Comparison of ENCODE assay signal across 10 cellular contexts in genomic region chr10:79159785-79160184, GRCh38.
DNase-seq lines count a peak whose midpoint lies in the region; ATAC-seq and TF ChIP-seq lines count a peak whose summit lies in the region.
"Had no signal": no experiment of that assay in that cellular context is flagged by ENCODE, and none has a peak within 500 bp of the region (broad histone marks: within the 10 kb centered on the region; RNA-seq: fewer than 3 reads in every experiment).

No MANE protein-coding gene starts in this region.

- H4K20me1 ChIP-seq in MM.1S (ENCODE audit: insufficient read depth, low read length), result no peaks in the 10 kb centered on the region

- no peak overlapping the region for H3K4me3 Mint-ChIP-seq in T-cell
- H3K4me3 Mint-ChIP-seq in activated naive CD4-positive, alpha-beta T cell treated with anti-CD3 and anti-CD28 coated beads, Interleukin-2, amount 10 ng/mL, durations not matched to agents 7 days and 5 days, result no peak overlapping the region

- no peaks in the 10 kb centered on the region for H3K27me3 Mint-ChIP-seq in T-cell
- no peaks in the 10 kb centered on the region for H3K27me3 Mint-ChIP-seq in activated naive CD4-positive, alpha-beta T cell treated with anti-CD3 and anti-CD28 coated beads, Interleukin-2, amount 10 ng/mL, durations not matched to agents 7 days and 5 days

- no peak overlapping the region for H3K27ac Mint-ChIP-seq in T-cell
- H3K27ac Mint-ChIP-seq in activated naive CD4-positive, alpha-beta T cell treated with anti-CD3 and anti-CD28 coated beads, Interleukin-2, amount 10 ng/mL, durations not matched to agents 7 days and 5 days, result no peak overlapping the region

- no peaks in the 10 kb centered on the region for H3K36me3 Mint-ChIP-seq in T-cell
- H3K36me3 Mint-ChIP-seq in activated naive CD4-positive, alpha-beta T cell treated with anti-CD3 and anti-CD28 coated beads, Interleukin-2, amount 10 ng/mL, durations not matched to agents 7 days and 5 days, result no peaks in the 10 kb centered on the region

- peak overlapping the region; percentile 51 to 92 (median 86) for H3K27ac ChIP-seq in gastroesophageal sphincter
- no peak overlapping the region for H3K27ac ChIP-seq in MM.1S (ENCODE audit: low read length)

- peak overlapping the region in 1 of 2 donors; percentile 5 for H3K4me3 ChIP-seq in gastroesophageal sphincter
- H3K4me3 ChIP-seq in MM.1S (ENCODE audit: low read length), result no peak overlapping the region

- H3K36me3 ChIP-seq in gastroesophageal sphincter (peaks cover 0 to 32% of the 10 kb centered on the region in 2 donors), MM.1S (replicated peaks; ENCODE audit: insufficient read depth, low read length) (no peaks in the 10 kb centered on the region)

- ATAC-seq in Right ventricle myocardium inferior (peak; percentile 67), gastroesophageal sphincter (peak; percentile 37), omental fat pad (ENCODE audit: low FRiP score) (peak; percentile 56), T-cell (replicated peaks in 1 of 4) (no peak)

- H3K79me2 ChIP-seq in MM.1S (ENCODE audit: low read length), result no peaks in the 10 kb centered on the region

- TF ChIP-seq POLR2A in gastroesophageal sphincter (IDR thresholded peaks at IDR 0.05), result no peak

- no peaks in the 10 kb centered on the region for H3F3A ChIP-seq in MM.1S (ENCODE audit: insufficient read depth, low read length)

- DNase-seq in Right ventricle myocardium inferior (ENCODE audit: missing footprints), result peak; percentile 86
- DNase-seq in cardiac septum (ENCODE audit: low spot score), result no peak
- DNase-seq in omental fat pad (ENCODE audit: low spot score), result no peak
- DNase-seq in T-cell, result no peak
- no peak for DNase-seq in activated naive CD4-positive, alpha-beta T cell treated with anti-CD3 and anti-CD28 coated beads, Interleukin-2, amount 10 ng/mL, durations not matched to agents 7 days and 5 days
- DNase-seq in MM.1S, result no peak
- no peak for DNase-seq in stimulated activated naive CD4-positive, alpha-beta T cell treated with Interleukin-2 at 50 U/mL for 16 hours (lab: John Stamatoyannopoulos, UW)
- DNase-seq: activated gamma-delta T cell treated with Interleukin-2 at 50 U/mL for 16 hours; stimulated activated CD8-positive, alpha-beta memory T cell treated with anti-CD3 and anti-CD28 coated beads, Interleukin-4, amount 100 ng/mL, for 48 hours had no signal

- peaks cover 18 to 100% (median 93%) of the 10 kb centered on the region in 3 donors for H3K4me1 ChIP-seq in gastroesophageal sphincter
- no peaks in the 10 kb centered on the region for H3K4me1 ChIP-seq in MM.1S (ENCODE audit: low read length)

- H2AFZ ChIP-seq in MM.1S (ENCODE audit: low read length), result no peak overlapping the region

- H3K9me3 ChIP-seq in gastroesophageal sphincter (no peaks in the 10 kb centered on the region), MM.1S (replicated peaks; ENCODE audit: insufficient read depth, low read length) (no peaks in the 10 kb centered on the region)

- WGBS in gastroesophageal sphincter (ENCODE audit: low coverage in 1 of 2), 2 donors, result 17% methylated on average over 5 of the region's 15 CpGs; no CpG with 5 or more reads in 1 of the 2 donors

- CTCF ChIA-PET in T-cell (lab: Charles Lee), result no interaction called here
- CTCF ChIA-PET in activated naive CD4-positive, alpha-beta T cell treated with anti-CD3 and anti-CD28 coated beads, Interleukin-2, amount 10 ng/mL, durations not matched to agents 7 days and 5 days (lab: Charles Lee), result no interaction called here

- no peaks in the 10 kb centered on the region for H3K9me2 ChIP-seq in MM.1S (replicated peaks; ENCODE audit: insufficient read depth, low read length)

- peaks cover 2 to 11% (median 4%) of the 10 kb centered on the region in 3 donors for H3K4me1 Mint-ChIP-seq in T-cell
- no peaks in the 10 kb centered on the region for H3K4me1 Mint-ChIP-seq in activated naive CD4-positive, alpha-beta T cell treated with anti-CD3 and anti-CD28 coated beads, Interleukin-2, amount 10 ng/mL, durations not matched to agents 7 days and 5 days

- no peaks in the 10 kb centered on the region for H3K9me3 Mint-ChIP-seq in T-cell
- no peaks in the 10 kb centered on the region for H3K9me3 Mint-ChIP-seq in activated naive CD4-positive, alpha-beta T cell treated with anti-CD3 and anti-CD28 coated beads, Interleukin-2, amount 10 ng/mL, durations not matched to agents 7 days and 5 days

- TF ChIP-seq EP300 in gastroesophageal sphincter (IDR thresholded peaks at IDR 0.05), result no peak

- no peaks in the 10 kb centered on the region for H3K27me3 ChIP-seq in gastroesophageal sphincter
- H3K27me3 ChIP-seq in MM.1S (replicated peaks; ENCODE audit: insufficient read depth, low read length), result no peaks in the 10 kb centered on the region

- no peak overlapping the region for H3K9ac ChIP-seq in MM.1S (ENCODE audit: low read length)

- POLR2A ChIA-PET in T-cell (lab: Charles Lee), result no interaction called here

- intact Hi-C loops in Right ventricle myocardium inferior (cut with DNase I), result no loop called here
- intact Hi-C loops in cardiac septum (cut with DNase I), result loop anchor here (2.0 kb wide), 1 partner anchor 25 kb away; no protein-coding TSS in a partner anchor

- TF ChIP-seq CTCF in gastroesophageal sphincter (IDR thresholded peaks at IDR 0.05) (peak in 1 of 4 experiments; percentile 3), omental fat pad (IDR thresholded peaks at IDR 0.05) (no peak), MM.1S (IDR thresholded peaks at IDR 0.05; ENCODE audit: low read length) (no peak)

- H3K4me2 ChIP-seq in MM.1S (ENCODE audit: low read depth, low read length), result no peak overlapping the region

Comparison
In these comparisons a context has a peak if more than half of its experiments do, and no peak if none do; other contexts are left out.
1. ATAC-seq: peak in Right ventricle myocardium inferior (single experiment), gastroesophageal sphincter (single experiment) and omental fat pad (single experiment); none in T-cell (0 of 4).